7 cellular contexts compared by ENCODE assay signal in the genomic region with DNA sequence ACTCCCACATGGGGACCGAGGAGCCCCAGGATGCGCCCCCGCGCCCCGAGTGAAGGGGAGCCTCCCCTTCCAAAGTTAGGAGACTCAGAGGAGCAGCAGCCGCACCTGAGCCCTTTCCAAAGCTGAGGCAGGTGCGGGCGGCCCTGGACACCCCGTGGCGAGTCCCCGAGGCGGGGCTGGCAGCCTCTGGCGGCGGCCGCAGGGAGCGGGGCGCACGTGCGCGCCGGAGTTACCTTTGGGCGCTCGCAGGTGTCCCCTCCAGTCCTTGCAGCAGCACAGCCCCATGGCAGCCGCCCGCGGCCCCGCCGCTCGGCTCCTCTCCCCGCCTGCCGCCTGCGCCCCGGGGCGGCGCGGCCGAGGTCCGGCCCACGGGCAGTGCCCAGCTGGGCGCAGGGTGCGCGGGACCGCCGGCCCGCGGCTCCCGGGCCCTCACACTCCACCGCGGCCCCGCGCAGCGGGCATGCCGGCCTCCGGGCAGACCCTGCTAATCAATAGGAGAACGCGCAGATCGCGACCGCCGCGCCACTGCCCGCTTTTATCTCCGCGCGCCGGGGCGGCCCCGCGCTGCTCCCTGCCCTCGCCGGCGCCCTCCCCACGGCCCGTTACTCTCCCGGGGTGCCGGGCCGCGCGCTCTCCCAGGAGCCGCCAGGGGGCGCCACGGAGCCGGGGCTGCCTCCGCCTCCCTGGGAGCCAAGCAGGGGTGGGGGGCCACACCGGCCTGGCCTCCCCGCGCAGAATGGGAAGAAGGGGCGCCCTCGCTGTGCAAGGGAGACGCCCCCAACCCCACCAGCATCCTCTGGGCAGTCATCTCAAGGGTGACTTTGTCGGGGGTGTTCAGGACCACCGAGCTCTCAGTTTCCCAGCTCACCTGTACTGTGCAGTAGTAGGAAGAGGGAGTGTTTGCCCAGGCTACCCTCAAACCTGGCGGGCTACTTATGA.
DNase-seq lines count a peak whose midpoint lies in the region; ATAC-seq, FAIRE-seq and TF ChIP-seq lines count a peak whose summit lies in the region.

No MANE protein-coding gene starts in this region.

- peaks cover 33% of the 10 kb centered on the region for H3K4me1 ChIP-seq in endothelial cell of umbilical vein (ENCODE audit: control insufficient read depth, extremely low read depth, insufficient read depth, low read length)

- H3K27ac Mint-ChIP-seq in naive B cell, result no peak overlapping the region
- H3K27ac Mint-ChIP-seq in T-cell, result no peak overlapping the region

- no peaks in the 10 kb centered on the region for H3K9me1 ChIP-seq in endothelial cell of umbilical vein (replicated peaks; ENCODE audit: control insufficient read depth, extremely low read depth, insufficient read depth, low read length)

- intact Hi-C loops in endothelial cell of umbilical vein (cut with micrococcal nuclease), result loop anchor here (1.0 to 5.0 kb wide), 2 partner anchors 161 to 217 kb away; partner anchors contain the start of gene MAPK8

- dilution Hi-C loops in endothelial cell of umbilical vein (cut with MboI; ENCODE audit: extremely low pct_ligation_motif_present, low sequenced_read_pairs), result no loop called here

- H3K27me3 Mint-ChIP-seq in naive B cell (peaks cover 45 to 80% (median 53%) of the 10 kb centered on the region in 3 donors), T-cell (peaks cover 49 to 63% of the 10 kb centered on the region in 2 donors)

- FAIRE-seq in endothelial cell of umbilical vein (lab: Jason Lieb, UNC), result no peak

- POLR2A ChIA-PET in endothelial cell of umbilical vein (lab: Charles Lee), result no interaction called here
- POLR2A ChIA-PET in T-cell (lab: Charles Lee), result no interaction called here

- H3K4me3 ChIP-seq in GM12864 (ENCODE audit: low read depth, low read length) (peak overlapping the region; percentile 15), endothelial cell of umbilical vein (replicated peaks in 1 of 3; ENCODE audit: insufficient read depth in 1 of 3, low read depth in 1 of 3, low read length in 3 of 3) (peak overlapping the region in 2 of 3 experiments; percentile 30 to 54)

- H3K27me3 ChIP-seq in endothelial cell of umbilical vein (ENCODE audit: control insufficient read depth in 2 of 2, insufficient read depth in 2 of 2, low read length in 2 of 2), result no peaks in the 10 kb centered on the region

- TF ChIP-seq POLR2A in endothelial cell of umbilical vein (IDR thresholded peaks at IDR 0.05; ENCODE audit: low read depth, low read length), result no peak

- H3K4me1 Mint-ChIP-seq in naive B cell, result peaks cover 13 to 27% (median 16%) of the 10 kb centered on the region in 3 donors
- H3K4me1 Mint-ChIP-seq in T-cell, result peaks cover 0 to 7% (median 6%) of the 10 kb centered on the region in 3 donors

- no peak overlapping the region for H3K9ac ChIP-seq in endothelial cell of umbilical vein (replicated peaks; ENCODE audit: extremely low read depth, insufficient read depth, low read length)

- H3K36me3 ChIP-seq in endothelial cell of umbilical vein (ENCODE audit: control insufficient read depth in 2 of 2, extremely low read depth in 1 of 2, insufficient read depth in 2 of 2, low read length in 2 of 2), result no peaks in the 10 kb centered on the region

- CTCF ChIA-PET in endothelial cell of umbilical vein (lab: Charles Lee), result interaction anchor here (0.6 to 3.7 kb wide), 19 partner anchors 10 to 163 kb away, joined by 3 to 47 read pairs (median 3); no protein-coding TSS in a partner anchor
- CTCF ChIA-PET in T-cell (lab: Charles Lee), result no interaction called here

- no peak overlapping the region for H2AFZ ChIP-seq in endothelial cell of umbilical vein (ENCODE audit: low read depth, low read length)

- H3K4me3 Mint-ChIP-seq in naive B cell (peak overlapping the region in 7 of 8 donors; percentile 23 to 77 (median 66)), T-cell (peak overlapping the region in 1 of 3 donors; percentile 26)

- H3K79me2 ChIP-seq in endothelial cell of umbilical vein (ENCODE audit: control insufficient read depth, insufficient read depth, low read length), result peaks cover 61% of the 10 kb centered on the region

- peak; percentile 49 for TF ChIP-seq CTCF in GM12864 (IDR thresholded peaks at IDR 0.05; ENCODE audit: low read depth, low read length, missing control alignments)
- TF ChIP-seq CTCF in endothelial cell of umbilical vein (IDR thresholded peaks at IDR 0.05; ENCODE audit: extremely low read depth in 1 of 2, insufficient read depth in 1 of 2, low read depth in 1 of 2, low read length in 2 of 2), result peak; percentile 69 to 77

- H4K20me1 ChIP-seq in endothelial cell of umbilical vein (replicated peaks; ENCODE audit: control insufficient read depth, extremely low read depth, insufficient read depth, low read length), result no peaks in the 10 kb centered on the region

- no peak overlapping the region for H3K27ac ChIP-seq in endothelial cell of umbilical vein (ENCODE audit: insufficient read depth, low read depth, low read length)

- H3K9me3 Mint-ChIP-seq in naive B cell, result peaks cover 0 to 16% (median 6%) of the 10 kb centered on the region in 7 donors
- peaks cover 0 to 7% (median 0%) of the 10 kb centered on the region in 3 donors for H3K9me3 Mint-ChIP-seq in T-cell

- H3K36me3 Mint-ChIP-seq in naive B cell, result peaks cover 8 to 20% of the 10 kb centered on the region in 2 donors
- no peaks in the 10 kb centered on the region for H3K36me3 Mint-ChIP-seq in T-cell

- H3K4me2 ChIP-seq in endothelial cell of umbilical vein (ENCODE audit: insufficient read depth, low read length), result peak overlapping the region; percentile 67

- no peaks in the 10 kb centered on the region for H3K9me3 ChIP-seq in endothelial cell of umbilical vein (replicated peaks; ENCODE audit: control insufficient read depth, insufficient read depth, low read length)

- ATAC-seq in naive B cell (ENCODE audit: low read depth in 2 of 2) (peak; percentile 14 to 61), T-cell (replicated peaks in 1 of 4) (no peak), GM19035 (IDR thresholded peaks at IDR 0.05; ENCODE audit: unreplicated experiment) (no peak)

- BruUV-seq in endothelial cell of umbilical vein (replicated peaks; lab: Mats Ljungman, UMichigan), result no TSS peak

- DNase-seq in GM12864 (ENCODE audit: low read depth) (no peak), NCI-H1105 treated with DMSO at 0.1 percent for 48 hours (lab: John Stamatoyannopoulos, UW) (peak; percentile 29), endothelial cell of umbilical vein (ENCODE audit: low read depth, low spot score) (no peak), naive B cell (no peak), islet precursor cell (no peak), T-cell (no peak)

TF ChIP-seq in endothelial cell of umbilical vein, 7 proteins besides CTCF, POLR2A, EP300 and RAD21:
- TF ChIP-seq, protein P1, sequence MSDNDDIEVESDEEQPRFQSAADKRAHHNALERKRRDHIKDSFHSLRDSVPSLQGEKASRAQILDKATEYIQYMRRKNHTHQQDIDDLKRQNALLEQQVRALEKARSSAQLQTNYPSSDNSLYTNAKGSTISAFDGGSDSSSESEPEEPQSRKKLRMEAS (IDR thresholded peaks at IDR 0.05; ENCODE audit: insufficient read depth, insufficient read length), result no peak
- no peak for TF ChIP-seq FOS (IDR thresholded peaks at IDR 0.05; ENCODE audit: borderline replicate concordance, insufficient read depth, low read length)
- TF ChIP-seq EZH2 (IDR thresholded peaks at IDR 0.05; ENCODE audit: borderline replicate concordance, low read depth, low read length, severe bottlenecking), result peak; percentile 1

Comparison
In these comparisons a context has a peak if more than half of its experiments do, and no peak if none do; other contexts are left out.
1. ATAC-seq: peak in naive B cell (2 of 2); none in T-cell (0 of 4) and GM19035 (single experiment).